ENCODE assay signal across 27 cellular contexts in genomic region chr5:164753434-164753833, GRCh38.
"Had no signal": no experiment of that assay in that cellular context is flagged by ENCODE, and none has a peak within 500 bp of the region (broad histone marks: within the 10 kb centered on the region; RNA-seq: fewer than 3 reads in every experiment).

No MANE protein-coding gene starts in this region.

- H3K27me3 Mint-ChIP-seq: stimulated activated naive B cell treated with anti-CD40 and anti-IgM and Interleukin-4, amounts not matched to agents 10 μg/mL and 1 μg/mL and 100 μg/mL, for 72 hours; stimulated activated naive CD8-positive, alpha-beta T cell treated with anti-CD3 and anti-CD28 coated beads, Interleukin-15, amount 100 ng/mL, for 72 hours; stimulated activated naive CD8-positive, alpha-beta T cell treated with anti-CD3 and anti-CD28 coated beads, Interleukin-15, Interleukin-2, amounts not matched to agents 100 ng/mL and 50 ng/mL, for 24 hours; type B pancreatic cell had no signal

- H3K36me3 ChIP-seq: stomach, suprapubic skin, thoracic aorta, thyroid gland, tibial artery, tibial nerve, transverse colon, upper lobe of left lung, upper lobe of right lung, uterus, vagina had no signal

- H3K27me3 ChIP-seq: stomach, suprapubic skin, testis, thyroid gland, tibial artery, tibial nerve, transverse colon, upper lobe of left lung, upper lobe of right lung, uterus, vagina had no signal

- H3K9me3 Mint-ChIP-seq: stimulated activated naive B cell treated with anti-CD40 and anti-IgM and Interleukin-4, amounts not matched to agents 10 μg/mL and 1 μg/mL and 100 μg/mL, for 72 hours; stimulated activated naive CD8-positive, alpha-beta T cell treated with anti-CD3 and anti-CD28 coated beads, Interleukin-15, amount 100 ng/mL, for 72 hours; stimulated activated naive CD8-positive, alpha-beta T cell treated with anti-CD3 and anti-CD28 coated beads, Interleukin-15, Interleukin-2, amounts not matched to agents 100 ng/mL and 50 ng/mL, for 24 hours; type B pancreatic cell had no signal

- H3K27ac ChIP-seq: stomach, suprapubic skin, testis, thoracic aorta, thyroid gland, tibial artery, tibial nerve, transverse colon, upper lobe of left lung, upper lobe of right lung, uterus, vagina had no signal

- DNase-seq: stimulated activated CD4-positive, alpha-beta T cell treated with anti-CD3 and anti-CD28 coated beads, Interleukin-2, amount 100 ng/mL, for 48 hours; stimulated activated CD4-positive, alpha-beta T cell treated with anti-CD3 and anti-CD28 coated beads, Interleukin-4, amount 100 ng/mL, for 1 hour; stimulated activated CD4-positive, alpha-beta T cell treated with anti-CD3 and anti-CD28 coated beads, Interleukin-4, amount 100 ng/mL, for 24 hours; stimulated activated CD4-positive, alpha-beta T cell treated with anti-CD3 and anti-CD28 coated beads, Interleukin-4, amount 100 ng/mL, for 4 hours; stimulated activated CD8-positive, alpha-beta memory T cell treated with anti-CD3 and anti-CD28 coated beads, Interleukin-4, amount 100 ng/mL, for 48 hours; stimulated activated naive B cell treated with anti-CD40 and anti-IgM and Interleukin-4, amounts not matched to agents 10 μg/mL and 1 μg/mL and 100 μg/mL, for 72 hours; stimulated activated naive CD4-positive, alpha-beta T cell; stimulated activated naive CD4-positive, alpha-beta T cell treated with Interleukin-2 at 50 U/mL for 16 hours; stimulated activated naive CD8-positive, alpha-beta T cell treated with anti-CD3 and anti-CD28 coated beads, Interleukin-15, amount 100 ng/mL, for 72 hours; stimulated activated naive CD8-positive, alpha-beta T cell treated with anti-CD3 and anti-CD28 coated beads, Interleukin-15, Interleukin-2, amounts not matched to agents 100 U/mL and 50 U/mL, for 24 hours; stomach; substantia nigra; testis; thyroid gland; tibial artery; transverse colon; trophoblast cell; upper lobe of left lung; upper lobe of right lung; uterus had no signal

- H3K4me1 Mint-ChIP-seq: stimulated activated effector memory CD8-positive, alpha-beta T cell treated with anti-CD3 and anti-CD28 coated beads, Interleukin-12 subunit alpha, Interleukin-12 subunit beta, amount 100 ng/mL, for 72 hours; stimulated activated naive B cell treated with anti-CD40 and anti-IgM and Interleukin-4, amounts not matched to agents 10 μg/mL and 1 μg/mL and 100 μg/mL, for 72 hours; stimulated activated naive CD8-positive, alpha-beta T cell treated with anti-CD3 and anti-CD28 coated beads, Interleukin-15, amount 100 ng/mL, for 72 hours had no signal

- H3K4me1 ChIP-seq: stomach, suprapubic skin, testis, thyroid gland, tibial artery, tibial nerve, transverse colon, upper lobe of left lung, upper lobe of right lung, uterus, vagina had no signal

- H3K27ac Mint-ChIP-seq: stimulated activated effector memory CD8-positive, alpha-beta T cell treated with anti-CD3 and anti-CD28 coated beads, Interleukin-12 subunit alpha, Interleukin-12 subunit beta, amount 100 ng/mL, for 72 hours; stimulated activated naive B cell treated with anti-CD40 and anti-IgM and Interleukin-4, amounts not matched to agents 10 μg/mL and 1 μg/mL and 100 μg/mL, for 72 hours; stimulated activated naive CD8-positive, alpha-beta T cell treated with anti-CD3 and anti-CD28 coated beads, Interleukin-15, amount 100 ng/mL, for 72 hours; stimulated activated naive CD8-positive, alpha-beta T cell treated with anti-CD3 and anti-CD28 coated beads, Interleukin-15, Interleukin-2, amounts not matched to agents 100 ng/mL and 50 ng/mL, for 24 hours; type B pancreatic cell had no signal

- H3K9me3 ChIP-seq: stomach, suprapubic skin, testis, thoracic aorta, thyroid gland, tibial artery, tibial nerve, transverse colon, upper lobe of left lung, upper lobe of right lung, uterus, vagina had no signal

- H3K4me3 Mint-ChIP-seq: stimulated activated effector memory CD8-positive, alpha-beta T cell treated with anti-CD3 and anti-CD28 coated beads, Interleukin-12 subunit alpha, Interleukin-12 subunit beta, amount 100 ng/mL, for 72 hours; stimulated activated naive B cell treated with anti-CD40 and anti-IgM and Interleukin-4, amounts not matched to agents 10 μg/mL and 1 μg/mL and 100 μg/mL, for 72 hours; stimulated activated naive CD8-positive, alpha-beta T cell treated with anti-CD3 and anti-CD28 coated beads, Interleukin-15, amount 100 ng/mL, for 72 hours; stimulated activated naive CD8-positive, alpha-beta T cell treated with anti-CD3 and anti-CD28 coated beads, Interleukin-15, Interleukin-2, amounts not matched to agents 100 ng/mL and 50 ng/mL, for 24 hours; type B pancreatic cell had no signal

- ATAC-seq: stimulated activated effector memory CD8-positive, alpha-beta T cell treated with anti-CD3 and anti-CD28 coated beads, Interleukin-12 subunit alpha, Interleukin-12 subunit beta, amount 100 ng/mL, for 72 hours; stimulated activated naive B cell treated with anti-CD40 and anti-IgM and Interleukin-4, amounts not matched to agents 10 μg/mL and 1 μg/mL and 100 μg/mL, for 72 hours; stimulated activated naive CD8-positive, alpha-beta T cell treated with anti-CD3 and anti-CD28 coated beads, Interleukin-15, amount 100 ng/mL, for 72 hours; stimulated activated naive CD8-positive, alpha-beta T cell treated with anti-CD3 and anti-CD28 coated beads, Interleukin-15, Interleukin-2, amounts not matched to agents 100 U/mL and 50 U/mL, for 24 hours; upper lobe of right lung had no signal

- H3K4me3 ChIP-seq: stomach, suprapubic skin, testis, thoracic aorta, thyroid gland, tibial artery, tibial nerve, transverse colon, upper lobe of left lung, upper lobe of right lung, uterus, vagina had no signal

- H3K36me3 Mint-ChIP-seq: stimulated activated effector memory CD8-positive, alpha-beta T cell treated with anti-CD3 and anti-CD28 coated beads, Interleukin-12 subunit alpha, Interleukin-12 subunit beta, amount 100 ng/mL, for 72 hours; stimulated activated naive B cell treated with anti-CD40 and anti-IgM and Interleukin-4, amounts not matched to agents 10 μg/mL and 1 μg/mL and 100 μg/mL, for 72 hours; type B pancreatic cell had no signal
